Comparison of ENCODE assay signal across 22 cellular contexts in genomic region chr10:117445992-117446391, GRCh38.
DNase-seq lines count a peak whose midpoint lies in the region; ATAC-seq, FAIRE-seq and TF ChIP-seq lines count a peak whose summit lies in the region.
"Had no signal": no experiment of that assay in that cellular context is flagged by ENCODE, and none has a peak within 500 bp of the region (broad histone marks: within the 10 kb centered on the region; RNA-seq: fewer than 3 reads in every experiment).

No MANE protein-coding gene starts in this region.

- H3K9me1 ChIP-seq in K562 (ENCODE audit: control insufficient read depth, insufficient read depth, low read length), result no peaks in the 10 kb centered on the region

- H4K20me1 ChIP-seq in HepG2 (ENCODE audit: insufficient read depth, low read length) (no peaks in the 10 kb centered on the region), K562 (replicated peaks; ENCODE audit: control insufficient read depth, insufficient read depth, low read length) (no peaks in the 10 kb centered on the region)

- in situ Hi-C loops in HepG2 (cut with HindIII; ENCODE audit: extremely low pct_ligation_motif_present, low pct_unique_long_range_greater_than_20kb) (loop anchor here (10.0 kb wide), 1 partner anchor 221 kb away; no protein-coding TSS in a partner anchor), K562 (cut with MboI) (loop anchor here (25.0 kb wide), 1 partner anchor 209 kb away; the partner anchor contains the start of gene SLC18A2)

- BruUV-seq in HepG2 (replicated peaks; lab: Mats Ljungman, UMichigan) (no TSS peak), K562 (replicated peaks; lab: Mats Ljungman, UMichigan) (no TSS peak)

- H3K27me3 ChIP-seq in HepG2 (ENCODE audit: control insufficient read depth in 1 of 2, insufficient read depth in 2 of 2, low read length in 2 of 2) (no peaks in the 10 kb centered on the region), right lobe of liver (no peaks in the 10 kb centered on the region), K562 (ENCODE audit: control insufficient read depth in 2 of 2, insufficient read depth in 2 of 2, low read length in 2 of 2) (no peaks in the 10 kb centered on the region), spleen (replicated peaks in 1 of 7) (peaks cover 0 to 50% (median 0%) of the 10 kb centered on the region in 7 donors)
- H3K27me3 ChIP-seq: BLaER1 treated with 17β-estradiol and CSF1 and Interleukin-3, amounts not matched to agents 10 nM and 100 nM had no signal

- CTCF ChIA-PET in HepG2 (lab: Yijun Ruan, JAX; ENCODE audit: low intra/inter-chr PET ratio, low total read pairs), result no interaction called here
- CTCF ChIA-PET in K562 (lab: Yijun Ruan, JAX; ENCODE audit: low intra/inter-chr PET ratio), result no interaction called here
- CTCF ChIA-PET in activated CD8-positive, alpha-beta T cell treated with anti-CD3 and anti-CD28 coated beads, Interleukin-2, amount 10 ng/mL, durations not matched to agents 7 days and 5 days (lab: Charles Lee), result no interaction called here

- intact Hi-C loops in HepG2 (cut with micrococcal nuclease; ENCODE audit: unreplicated experiment) (no loop called here), right lobe of liver (cut with DNase I) (loop anchor here in 1 of 2 donors (10.0 kb wide), 1 partner anchor 231 kb away; no protein-coding TSS in a partner anchor), K562 (cut with micrococcal nuclease) (loop anchor here (10.0 kb wide), 1 partner anchor 121 kb away; no protein-coding TSS in a partner anchor), spleen (cut with DNase I; ENCODE audit: low total_unique reads) (no loop called here)

- DNase-seq in HepG2 (ENCODE audit: low spot score) (no peak), right lobe of liver (no peak), K562 (ENCODE audit: extremely low read depth in 1 of 4, low spot score in 3 of 4) (no peak), spleen (peak; percentile 6), SKM-1 (lab: John Stamatoyannopoulos, UW; ENCODE audit: unreplicated experiment) (no peak)
- DNase-seq in activated CD8-positive, alpha-beta T cell treated with anti-CD3 and anti-CD28 coated beads, Interleukin-2, amount 10 ng/mL, durations not matched to agents 7 days and 5 days, result no peak
- DNase-seq: AML-193; Caco-2; Calu3; CD4-positive, alpha-beta T cell; CD8-positive, alpha-beta T cell; DMS79 treated with DMSO at 0.1 percent for 48 hours; GF-D8 had no signal

- no peak overlapping the region for H2AFZ ChIP-seq in HepG2 (ENCODE audit: low read length)
- 0 out of 2 replicates have a peak overlapping the region, but pooled peaks have one; percentile 16 for H2AFZ ChIP-seq in K562 (ENCODE audit: low read depth, low read length)

- H3K27ac ChIP-seq in HepG2 (ENCODE audit: extremely low read length, insufficient read depth, low read length) (no peak overlapping the region), right lobe of liver (no peak overlapping the region), K562 (ENCODE audit: extremely low read depth, low read depth, low read length) (no peak overlapping the region), spleen (no peak overlapping the region)
- H3K27ac ChIP-seq: 22Rv1; A549; BLaER1 treated with 17β-estradiol and CSF1 and Interleukin-3, amounts not matched to agents 10 nM and 100 nM; C4-2B had no signal

- H3K9ac ChIP-seq in HepG2 (ENCODE audit: insufficient read depth, low read depth, low read length), result no peak overlapping the region
- no peak overlapping the region for H3K9ac ChIP-seq in K562 (ENCODE audit: insufficient read depth in 1 of 2, low read depth in 2 of 2, low read length in 2 of 2)
- H3K9ac ChIP-seq: BLaER1 treated with 17β-estradiol and CSF1 and Interleukin-3, amounts not matched to agents 10 nM and 100 nM had no signal

- H3K79me2 ChIP-seq in HepG2 (ENCODE audit: insufficient read depth, low read length) (no peaks in the 10 kb centered on the region), K562 (ENCODE audit: control insufficient read depth, insufficient read depth, low read length) (no peaks in the 10 kb centered on the region)

- TF ChIP-seq POLR2A in HepG2 (IDR thresholded peaks at IDR 0.05; ENCODE audit: insufficient read depth in 1 of 2, low read depth in 2 of 2, low read length in 2 of 2) (no peak), right lobe of liver (IDR thresholded peaks at IDR 0.05) (no peak), K562 (conservative IDR thresholded peaks at IDR 0.05) (no peak), spleen (IDR thresholded peaks at IDR 0.05) (no peak)

- H3K27me3 Mint-ChIP-seq in activated CD8-positive, alpha-beta T cell treated with anti-CD3 and anti-CD28 coated beads, Interleukin-2, amount 10 ng/mL, durations not matched to agents 7 days and 5 days (ENCODE audit: low read depth), result no peaks in the 10 kb centered on the region

- POLR2A ChIA-PET in HepG2 (lab: Yijun Ruan, JAX), result no interaction called here
- POLR2A ChIA-PET in K562 (lab: Yijun Ruan, JAX), result interaction anchor here (1.6 kb wide), 1 partner anchor 13 kb away, joined by 7 read pairs; no protein-coding TSS in a partner anchor
- POLR2A ChIA-PET in activated CD8-positive, alpha-beta T cell treated with anti-CD3 and anti-CD28 coated beads, Interleukin-2, amount 10 ng/mL, durations not matched to agents 7 days and 5 days (lab: Charles Lee), result no interaction called here

- H3K36me3 Mint-ChIP-seq in activated CD8-positive, alpha-beta T cell treated with anti-CD3 and anti-CD28 coated beads, Interleukin-2, amount 10 ng/mL, durations not matched to agents 7 days and 5 days (ENCODE audit: low read depth), result no peaks in the 10 kb centered on the region
- H3K36me3 Mint-ChIP-seq: CD8-positive, alpha-beta T cell had no signal

- peaks cover 17% of the 10 kb centered on the region for H3K4me1 ChIP-seq in HepG2 (ENCODE audit: insufficient read depth, low read length)
- no peaks in the 10 kb centered on the region for H3K4me1 ChIP-seq in right lobe of liver
- peaks cover 11 to 14% of the 10 kb centered on the region in 2 experiments; a peak in 3 of 5 replicates for H3K4me1 ChIP-seq in K562 (replicated peaks in 1 of 2; ENCODE audit: control insufficient read depth in 2 of 2, insufficient read depth in 2 of 2, low read length in 2 of 2)
- H3K4me1 ChIP-seq in spleen, result peaks cover 0 to 26% (median 13%) of the 10 kb centered on the region in 6 donors
- H3K4me1 ChIP-seq: Caco-2 had no signal

- TF ChIP-seq RAD21 in HepG2 (CRISPR knock-in tag; IDR thresholded peaks at IDR 0.05), result no peak
- TF ChIP-seq RAD21 in K562 (CRISPR knock-in tag; conservative IDR thresholded peaks at IDR 0.05 in 1 of 2, IDR thresholded peaks at IDR 0.05 in 1 of 2), result no peak

- no peak overlapping the region for H3K4me3 ChIP-seq in HepG2 (replicated peaks in 1 of 3; ENCODE audit: insufficient read depth in 1 of 3, low read depth in 2 of 3, low read length in 3 of 3)
- H3K4me3 ChIP-seq in right lobe of liver, result no peak overlapping the region
- no peak overlapping the region for H3K4me3 ChIP-seq in K562
- H3K4me3 ChIP-seq in spleen, result no peak overlapping the region
- H3K4me3 ChIP-seq: A549; BLaER1 treated with 17β-estradiol and CSF1 and Interleukin-3, amounts not matched to agents 10 nM and 100 nM had no signal

- TF ChIP-seq CTCF in HepG2 (CRISPR knock-in tag; IDR thresholded peaks at IDR 0.05), result no peak
- no peak for TF ChIP-seq CTCF in right lobe of liver (IDR thresholded peaks at IDR 0.05)
- TF ChIP-seq CTCF in K562 (IDR thresholded peaks at IDR 0.05 in 2 of 3, conservative IDR thresholded peaks at IDR 0.05 in 1 of 3; ENCODE audit: insufficient read depth in 2 of 3, low read depth in 1 of 3, low read length in 3 of 3), result no peak
- no peak for TF ChIP-seq CTCF in spleen (IDR thresholded peaks at IDR 0.05 in 8 of 11, conservative IDR thresholded peaks at IDR 0.05 in 3 of 11)

- H3K4me3 Mint-ChIP-seq in activated CD8-positive, alpha-beta T cell treated with anti-CD3 and anti-CD28 coated beads, Interleukin-2, amount 10 ng/mL, durations not matched to agents 7 days and 5 days, result no peak overlapping the region
- H3K4me3 Mint-ChIP-seq: B cell; CD4-positive, alpha-beta T cell; CD8-positive, alpha-beta T cell had no signal

- ATAC-seq in HepG2, result no peak
- no peak for ATAC-seq in right lobe of liver
- no peak for ATAC-seq in K562
- ATAC-seq in activated CD8-positive, alpha-beta T cell treated with anti-CD3 and anti-CD28 coated beads, Interleukin-2, amount 10 ng/mL, durations not matched to agents 7 days and 5 days, result no peak
- ATAC-seq: A549; CD8-positive, alpha-beta T cell had no signal

- WGBS in HepG2 (ENCODE audit: low lambda C conversion rate), result 65% methylated on average over 3 of the region's 3 CpGs
- WGBS in right lobe of liver (ENCODE audit: insufficient coverage, low coverage, low lambda C conversion rate, missing lambda C conversion rate), result 82% methylated on average over 3 of the region's 3 CpGs
- 26% methylated on average over 3 of the region's 3 CpGs for WGBS in K562 (ENCODE audit: insufficient coverage, low coverage, missing lambda C conversion rate)
- 79 to 94% (median 85%) methylated on average over 3 of the region's 3 CpGs for WGBS in spleen, 5 donors

- no peaks in the 10 kb centered on the region for H3K36me3 ChIP-seq in HepG2 (replicated peaks in 1 of 2; ENCODE audit: control insufficient read depth in 1 of 2, insufficient read depth in 2 of 2, low read length in 2 of 2)
- H3K36me3 ChIP-seq in right lobe of liver, result no peaks in the 10 kb centered on the region
- H3K36me3 ChIP-seq in K562 (ENCODE audit: control insufficient read depth, insufficient read depth, low read length), result no peaks in the 10 kb centered on the region
- H3K36me3 ChIP-seq in spleen, result no peaks in the 10 kb centered on the region
- H3K36me3 ChIP-seq: BLaER1 treated with 17β-estradiol and CSF1 and Interleukin-3, amounts not matched to agents 10 nM and 100 nM had no signal

- peaks cover 9% of the 10 kb centered on the region; the same call in 1 of the 2 replicates for H3K9me3 ChIP-seq in HepG2 (ENCODE audit: low read length)
- no peaks in the 10 kb centered on the region for H3K9me3 ChIP-seq in right lobe of liver
- H3K9me3 ChIP-seq in K562 (replicated peaks; ENCODE audit: control insufficient read depth, insufficient read depth, low read depth, low read length), result peaks cover 8% of the 10 kb centered on the region
- peaks cover 0 to 24% (median 13%) of the 10 kb centered on the region in 8 donors for H3K9me3 ChIP-seq in spleen

- H3K4me2 ChIP-seq in HepG2 (ENCODE audit: low read depth, low read length) (no peak overlapping the region), K562 (ENCODE audit: insufficient read depth, low read length) (no peak overlapping the region)
- H3K4me2 ChIP-seq: A549; BLaER1 treated with 17β-estradiol and CSF1 and Interleukin-3, amounts not matched to agents 10 nM and 100 nM had no signal

- H3K9me3 Mint-ChIP-seq in activated CD8-positive, alpha-beta T cell treated with anti-CD3 and anti-CD28 coated beads, Interleukin-2, amount 10 ng/mL, durations not matched to agents 7 days and 5 days (ENCODE audit: insufficient read depth), result no peaks in the 10 kb centered on the region

- H3K4me1 Mint-ChIP-seq in activated CD8-positive, alpha-beta T cell treated with anti-CD3 and anti-CD28 coated beads, Interleukin-2, amount 10 ng/mL, durations not matched to agents 7 days and 5 days (ENCODE audit: low read depth), result no peaks in the 10 kb centered on the region

- H3K27ac Mint-ChIP-seq in activated CD8-positive, alpha-beta T cell treated with anti-CD3 and anti-CD28 coated beads, Interleukin-2, amount 10 ng/mL, durations not matched to agents 7 days and 5 days, result no peak overlapping the region
- H3K27ac Mint-ChIP-seq: B cell; CD4-positive, alpha-beta T cell; CD8-positive, alpha-beta T cell had no signal

- no peak for FAIRE-seq in HepG2 (lab: Jason Lieb, UNC)
- FAIRE-seq in K562 (lab: Jason Lieb, UNC), result no peak
- FAIRE-seq: A549, D721Med, G401.6, GM12891, GM19239 had no signal

- TF ChIP-seq EP300 in HepG2 (IDR thresholded peaks at IDR 0.05; ENCODE audit: low read depth in 2 of 2, low read length in 2 of 2), result no peak
- TF ChIP-seq EP300 in HepG2 (CRISPR knock-in tag; IDR thresholded peaks at IDR 0.05; ENCODE audit: borderline replicate concordance), result no peak
- no peak for TF ChIP-seq EP300 in K562 (IDR thresholded peaks at IDR 0.05; ENCODE audit: low read length)
